Comparison of ENCODE assay signal across 8 cellular contexts in the genomic region with DNA sequence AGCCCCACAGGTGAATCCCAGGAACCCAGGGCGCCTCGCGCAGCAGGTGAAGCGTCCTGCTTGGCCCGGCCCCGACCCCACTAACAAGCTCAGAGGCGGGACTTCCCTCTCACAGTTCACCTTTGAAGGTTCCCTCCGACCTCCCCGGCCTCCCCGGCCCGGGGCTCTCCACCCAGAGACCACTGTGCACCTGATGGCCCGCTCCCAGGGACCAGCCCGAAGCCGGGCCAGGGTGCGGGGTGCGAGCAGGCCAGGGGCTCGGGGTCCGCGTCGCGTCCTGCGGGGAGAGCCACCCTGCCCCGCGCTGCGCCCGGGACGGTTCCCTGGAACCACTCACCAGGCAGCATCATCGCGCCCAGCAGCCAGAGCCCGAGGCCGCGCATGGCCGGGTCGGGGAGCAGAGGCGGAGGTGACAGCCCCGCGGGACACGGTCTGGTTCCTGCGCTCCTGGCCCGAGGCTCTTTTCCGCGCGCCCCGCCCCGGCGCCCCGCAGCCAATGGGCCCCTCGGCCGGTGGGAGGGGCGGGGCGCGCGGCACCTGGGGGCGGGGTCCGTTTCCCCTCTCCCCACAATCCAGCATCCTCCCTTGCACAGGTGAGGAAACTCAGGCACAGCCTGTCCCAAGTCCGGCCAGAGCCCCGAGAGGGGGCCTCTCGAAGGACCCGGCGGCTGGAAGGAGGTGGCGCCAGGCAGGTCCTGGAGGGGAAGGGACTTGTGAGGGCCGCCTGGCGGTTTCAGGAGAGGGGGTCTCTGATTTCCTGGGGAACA. TPM values are rescaled to one million over a fixed set of nuclear protein-coding genes. Genes with fewer than 3 reads are reported as not detected.
DNase-seq lines count a peak whose midpoint lies in the region; ATAC-seq and TF ChIP-seq lines count a peak whose summit lies in the region.

A gene (minus strand): TSS at position 434 of the 767 bp plus-strand sequence. CDS start 51 bp downstream, at position 383.

- H4K20me1 ChIP-seq in Loucy (ENCODE audit: insufficient read depth, low read length, poor library complexity, severe bottlenecking): no peaks in the 10 kb centered on the region

- peak within 1 kb of the TSS; percentile 92 for H3K4me2 ChIP-seq in Loucy (ENCODE audit: low read depth, low read length, poor library complexity, severe bottlenecking)

- no peak within 1 kb of the TSS for H2AFZ ChIP-seq in Loucy (ENCODE audit: low read length)

- no peaks in the 10 kb centered on the region for H3K79me2 ChIP-seq in Loucy (ENCODE audit: insufficient read depth, low read length)

- peak within 1 kb of the TSS; percentile 78 for H3K9ac ChIP-seq in Loucy (ENCODE audit: low read depth, low read length, poor library complexity, severe bottlenecking)

- H3K36me3 Mint-ChIP-seq in activated T-cell treated with anti-CD3 and anti-CD28 coated beads, Interleukin-2, amount 50 U/mL, for 72 hours (ENCODE audit: insufficient read depth in 2 of 2): peaks cover 0 to 4% of the 10 kb centered on the region in 2 donors

- DNase-seq in ELF-1 (ENCODE audit: low read depth, low spot score): peak; percentile 44
- peak; percentile 82 to 86 for DNase-seq in activated T-cell treated with anti-CD3 and anti-CD28 coated beads, Interleukin-2, amount 50 U/mL, for 72 hours
- peak in 2 of 3 donors; percentile 72 to 75 for DNase-seq in right cardiac atrium
- peak; percentile 67 to 86 for DNase-seq in stimulated activated CD4-positive, alpha-beta T cell treated with anti-CD3 and anti-CD28 coated beads, Interleukin-2, amount 100 ng/mL, for 24 hours
- no peak for DNase-seq in SKM-1 treated with dmso at 0.1 percent for 144 hours (lab: John Stamatoyannopoulos, UW; ENCODE audit: unreplicated experiment)
- DNase-seq in superior temporal gyrus (ENCODE audit: extremely low spot score): no peak

- no peaks in the 10 kb centered on the region for H3K9me2 ChIP-seq in Loucy (replicated peaks; ENCODE audit: low read depth, low read length)

- H3K4me3 Mint-ChIP-seq in activated T-cell treated with anti-CD3 and anti-CD28 coated beads, Interleukin-2, amount 50 U/mL, for 72 hours: peak within 1 kb of the TSS; percentile 93 to 94

- intact Hi-C loops in right cardiac atrium (cut with DNase I): no loop called here

- peaks cover 22% of the 10 kb centered on the region for H3K4me1 Mint-ChIP-seq in activated T-cell treated with anti-CD3 and anti-CD28 coated beads, Interleukin-2, amount 50 U/mL, for 72 hours (ENCODE audit: low read depth)

- no peaks in the 10 kb centered on the region for H3K27me3 ChIP-seq in Loucy (ENCODE audit: insufficient read depth, low read length, poor library complexity, severe bottlenecking)
- no peaks in the 10 kb centered on the region for H3K27me3 ChIP-seq in right cardiac atrium (ENCODE audit: control insufficient read depth, insufficient read depth)

- ATAC-seq in GM21447 (IDR thresholded peaks at IDR 0.05; ENCODE audit: unreplicated experiment) (peak; percentile 36), right cardiac atrium (no peak)
- ATAC-seq in activated T-cell treated with anti-CD3 and anti-CD28 coated beads, Interleukin-2, amount 50 U/mL, for 72 hours (replicated peaks in 1 of 2): peak; percentile 55 to 61

- no peaks in the 10 kb centered on the region for H3K9me3 ChIP-seq in Loucy (ENCODE audit: insufficient read depth, low read depth, low read length)
- H3K9me3 ChIP-seq in right cardiac atrium (ENCODE audit: control insufficient read depth, low read length): no peaks in the 10 kb centered on the region

- no peaks in the 10 kb centered on the region for H3K9me3 Mint-ChIP-seq in activated T-cell treated with anti-CD3 and anti-CD28 coated beads, Interleukin-2, amount 50 U/mL, for 72 hours

- H3F3A ChIP-seq in Loucy (ENCODE audit: low read depth): no peaks in the 10 kb centered on the region

- WGBS in right cardiac atrium: 6% methylated on average over 63 of the region's 63 CpGs

- H3K27me3 Mint-ChIP-seq in activated T-cell treated with anti-CD3 and anti-CD28 coated beads, Interleukin-2, amount 50 U/mL, for 72 hours (ENCODE audit: low read depth): no peaks in the 10 kb centered on the region

- H3K27ac ChIP-seq in right cardiac atrium (ENCODE audit: low read length): no peak within 1 kb of the TSS

- peaks cover 1% of the 10 kb centered on the region; the same call in 1 of the 2 replicates for H3K36me3 ChIP-seq in Loucy (ENCODE audit: insufficient read depth, low read length)

- TF ChIP-seq CTCF in Loucy (conservative IDR thresholded peaks at IDR 0.05; ENCODE audit: low read length): no peak

- H3K27ac Mint-ChIP-seq in activated T-cell treated with anti-CD3 and anti-CD28 coated beads, Interleukin-2, amount 50 U/mL, for 72 hours: peak within 1 kb of the TSS; percentile 72

- peaks cover 55% of the 10 kb centered on the region for H3K4me1 ChIP-seq in Loucy (ENCODE audit: insufficient read depth, low read length, poor library complexity, severe bottlenecking)
- H3K4me1 ChIP-seq in right cardiac atrium (ENCODE audit: control insufficient read depth, insufficient read depth, low read length): no peaks in the 10 kb centered on the region

- H3K4me3 ChIP-seq in Loucy (ENCODE audit: low read length, poor library complexity, severe bottlenecking) (peak within 1 kb of the TSS; percentile 66), right cardiac atrium (ENCODE audit: low read length) (no peak within 1 kb of the TSS)

RNA-seq across cellular contexts. Expression of the gene that starts here (rescaled TPM):
- total RNA-seq in activated T-cell treated with anti-CD3 and anti-CD28 coated beads, Interleukin-2, amount 50 U/mL, for 72 hours: 100 to 1,000 TPM; 156 to 218 TPM
- 1 to 10 TPM; 1.4 to 2.1 (median 1.5) TPM for total RNA-seq in right cardiac atrium
- 0.50 TPM for polyA plus RNA-seq in right cardiac atrium

Comparison
In these comparisons a context has a peak if more than half of its experiments do, and no peak if none do; other contexts are left out.
1. RNA of the gene that starts here (total RNA-seq): 156 to 218 TPM in activated T-cell treated with anti-CD3 and anti-CD28 coated beads, Interleukin-2, amount 50 U/mL, for 72 hours; 1.4 to 2.1 TPM in right cardiac atrium; every median in the first group is over 10 times any median in the second.
2. DNase-seq: peak in ELF-1 (single experiment), activated T-cell treated with anti-CD3 and anti-CD28 coated beads, Interleukin-2, amount 50 U/mL, for 72 hours (2 of 2), right cardiac atrium (2 of 3) and stimulated activated CD4-positive, alpha-beta T cell treated with anti-CD3 and anti-CD28 coated beads, Interleukin-2, amount 100 ng/mL, for 24 hours (2 of 2); none in SKM-1 treated with dmso at 0.1 percent for 144 hours (single experiment) and superior temporal gyrus (single experiment).
3. ATAC-seq: peak in GM21447 (single experiment) and activated T-cell treated with anti-CD3 and anti-CD28 coated beads, Interleukin-2, amount 50 U/mL, for 72 hours (2 of 2); none in right cardiac atrium (0 of 2).